Comparison of ENCODE assay signal across 8 cellular contexts in genomic region chr13:20566917-20567755, GRCh38. TPM values are rescaled to one million over a fixed set of nuclear protein-coding genes. Genes with fewer than 3 reads are reported as not detected.
DNase-seq lines count a peak whose midpoint lies in the region; ATAC-seq, FAIRE-seq and TF ChIP-seq lines count a peak whose summit lies in the region.

A gene with protein sequence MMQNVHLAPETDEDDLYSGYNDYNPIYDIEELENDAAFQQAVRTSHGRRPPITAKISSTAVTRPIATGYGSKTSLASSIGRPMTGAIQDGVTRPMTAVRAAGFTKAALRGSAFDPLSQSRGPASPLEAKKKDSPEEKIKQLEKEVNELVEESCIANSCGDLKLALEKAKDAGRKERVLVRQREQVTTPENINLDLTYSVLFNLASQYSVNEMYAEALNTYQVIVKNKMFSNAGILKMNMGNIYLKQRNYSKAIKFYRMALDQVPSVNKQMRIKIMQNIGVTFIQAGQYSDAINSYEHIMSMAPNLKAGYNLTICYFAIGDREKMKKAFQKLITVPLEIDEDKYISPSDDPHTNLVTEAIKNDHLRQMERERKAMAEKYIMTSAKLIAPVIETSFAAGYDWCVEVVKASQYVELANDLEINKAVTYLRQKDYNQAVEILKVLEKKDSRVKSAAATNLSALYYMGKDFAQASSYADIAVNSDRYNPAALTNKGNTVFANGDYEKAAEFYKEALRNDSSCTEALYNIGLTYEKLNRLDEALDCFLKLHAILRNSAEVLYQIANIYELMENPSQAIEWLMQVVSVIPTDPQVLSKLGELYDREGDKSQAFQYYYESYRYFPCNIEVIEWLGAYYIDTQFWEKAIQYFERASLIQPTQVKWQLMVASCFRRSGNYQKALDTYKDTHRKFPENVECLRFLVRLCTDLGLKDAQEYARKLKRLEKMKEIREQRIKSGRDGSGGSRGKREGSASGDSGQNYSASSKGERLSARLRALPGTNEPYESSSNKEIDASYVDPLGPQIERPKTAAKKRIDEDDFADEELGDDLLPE (plus strand): TSS chr13:20567157. CDS start chr13:20574386, 7,229 bp downstream.

- intact Hi-C loops in ascending aorta (cut with DNase I), result loop anchor here (1.0 to 10.0 kb wide), 9 partner anchors 42 to 935 kb away; partner anchors contain the start of genes CRYL1, EEF1AKMT1, MPHOSPH8 and XPO4

- peak; percentile 16 for DNase-seq in NCI-H187 treated with DMSO at 0.1 percent for 48 hours (lab: John Stamatoyannopoulos, UW)
- DNase-seq in T-helper 2 cell treated with Interferon-gamma antibody and Interleukin-4, amounts not matched to agents 5 μg/mL and 100 μg/mL, for 36 hours (ENCODE audit: low spot score), result peak; percentile 83
- DNase-seq in ascending aorta (ENCODE audit: low spot score in 2 of 2), result peak; percentile 45 to 93
- DNase-seq in hepatic stellate cell (ENCODE audit: low spot score), result peak; percentile 88
- DNase-seq in putamen (ENCODE audit: low spot score), result peak; percentile 90
- DNase-seq in urothelium cell line (ENCODE audit: low spot score), result peak; percentile 88

- H3K9me3 ChIP-seq in ascending aorta, result no peaks in the 10 kb centered on the region

- peak; percentile 57 for TF ChIP-seq POLR2A in GM18505 (IDR thresholded peaks at IDR 0.05; ENCODE audit: borderline replicate concordance, extremely low read depth, insufficient read depth, insufficient read length)

- peak in 1 of 3 experiments; percentile 22 for TF ChIP-seq CTCF in ascending aorta (IDR thresholded peaks at IDR 0.05)

- ATAC-seq in GM18505 (IDR thresholded peaks at IDR 0.05; ENCODE audit: unreplicated experiment) (peak; percentile 89), HG02938 (IDR thresholded peaks at IDR 0.05; ENCODE audit: unreplicated experiment) (peak; percentile 71)

- H3K27ac Mint-ChIP-seq in T-helper 2 cell treated with Interferon-gamma antibody and Interleukin-4, amounts not matched to agents 5 μg/mL and 100 μg/mL, for 36 hours, result peak within 1 kb of the TSS; percentile 88

- peak within 1 kb of the TSS; percentile 60 to 85 for H3K4me3 ChIP-seq in ascending aorta

- no peaks in the 10 kb centered on the region for H3K36me3 ChIP-seq in ascending aorta

- H3K27me3 ChIP-seq in ascending aorta, result no peaks in the 10 kb centered on the region

- H3K4me1 ChIP-seq in ascending aorta, result peaks cover 0 to 6% of the 10 kb centered on the region in 2 donors

- peaks cover 6% of the 10 kb centered on the region for H3K36me3 Mint-ChIP-seq in T-helper 2 cell treated with Interferon-gamma antibody and Interleukin-4, amounts not matched to agents 5 μg/mL and 100 μg/mL, for 36 hours (ENCODE audit: low read depth)

- no peak for FAIRE-seq in urothelium cell line (lab: Jason Lieb, UNC)

- no peaks in the 10 kb centered on the region for H3K27me3 Mint-ChIP-seq in T-helper 2 cell treated with Interferon-gamma antibody and Interleukin-4, amounts not matched to agents 5 μg/mL and 100 μg/mL, for 36 hours (ENCODE audit: low read depth)

- H3K9me3 Mint-ChIP-seq in T-helper 2 cell treated with Interferon-gamma antibody and Interleukin-4, amounts not matched to agents 5 μg/mL and 100 μg/mL, for 36 hours, result peaks cover 16% of the 10 kb centered on the region

- peak within 1 kb of the TSS; percentile 85 to 94 for H3K27ac ChIP-seq in ascending aorta

- H3K4me1 Mint-ChIP-seq in T-helper 2 cell treated with Interferon-gamma antibody and Interleukin-4, amounts not matched to agents 5 μg/mL and 100 μg/mL, for 36 hours (ENCODE audit: low read depth), result peaks cover 14% of the 10 kb centered on the region

- H3K4me3 Mint-ChIP-seq in T-helper 2 cell treated with Interferon-gamma antibody and Interleukin-4, amounts not matched to agents 5 μg/mL and 100 μg/mL, for 36 hours, result peak within 1 kb of the TSS; percentile 91

RNA-seq across cellular contexts. Expression of the gene that starts here (rescaled TPM):
- 4.9 TPM for total RNA-seq in ascending aorta

Comparison
In these comparisons a context has a peak if more than half of its experiments do, and no peak if none do; other contexts are left out.
1. Peak in every context shown above with its lines: DNase-seq, ATAC-seq, H3K4me3 ChIP-seq and H3K27ac ChIP-seq.
2. DNase-seq: peak in every context shown above with its lines; median percentile 90 in putamen; 88 in hepatic stellate cell; 88 in urothelium cell line; 83 in T-helper 2 cell treated with Interferon-gamma antibody and Interleukin-4, amounts not matched to agents 5 μg/mL and 100 μg/mL, for 36 hours; 69 in ascending aorta; 16 in NCI-H187 treated with DMSO at 0.1 percent for 48 hours.